ENCODE assay signal across 17 cellular contexts in the genomic region with DNA sequence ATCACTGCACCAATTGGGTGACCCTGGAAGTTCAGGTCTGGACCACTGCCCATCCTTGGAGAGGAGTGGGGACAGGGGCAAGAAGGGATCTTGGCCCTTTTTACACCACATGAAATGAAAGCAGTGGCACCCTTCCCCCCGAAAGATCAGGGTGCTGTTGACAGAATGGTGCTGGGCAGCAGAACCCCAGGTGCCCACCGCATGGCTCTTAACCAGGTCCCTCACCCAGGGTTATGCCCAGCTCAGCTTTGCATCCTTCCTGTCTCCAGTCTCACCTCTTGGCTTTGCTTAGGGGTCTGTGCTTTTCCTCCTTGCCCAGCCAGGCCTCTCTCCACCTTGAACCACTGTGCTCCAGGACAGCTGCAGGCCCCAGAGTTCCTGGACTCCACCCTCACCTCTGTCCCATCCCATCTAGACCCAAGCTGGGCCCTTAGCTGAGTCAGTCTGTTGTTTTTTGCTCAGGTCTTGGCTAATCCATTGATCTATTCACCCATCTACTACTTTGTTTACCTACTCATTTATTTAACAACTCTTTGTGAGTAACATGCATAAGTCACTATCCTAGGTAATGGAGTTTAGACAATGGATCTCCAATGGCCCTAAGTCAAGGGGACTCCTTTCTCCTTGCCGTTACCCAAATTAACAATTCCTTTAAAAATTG.
DNase-seq lines count a peak whose midpoint lies in the region; ATAC-seq, FAIRE-seq and TF ChIP-seq lines count a peak whose summit lies in the region.
"Had no signal": no experiment of that assay in that cellular context is flagged by ENCODE, and none has a peak within 500 bp of the region (broad histone marks: within the 10 kb centered on the region; RNA-seq: fewer than 3 reads in every experiment).

No MANE protein-coding gene starts in this region.

- H3K4me3 ChIP-seq in bronchial epithelial cell (ENCODE audit: low read depth, low read length), result no peak overlapping the region
- H3K4me3 ChIP-seq in iPS-18c (ENCODE audit: insufficient read depth, low read depth, low read length), result peak overlapping the region; percentile 6; the same call in 1 of the 2 replicates

- H3K9me3 ChIP-seq in iPS-18c (ENCODE audit: control insufficient read depth, insufficient read depth, low read length), result peaks cover 7% of the 10 kb centered on the region

- H3K27ac Mint-ChIP-seq in activated CD8-positive, alpha-beta memory T cell treated with anti-CD3 and anti-CD28 coated beads, Interleukin-2, amount 10 ng/mL, durations not matched to agents 7 days and 5 days, result no peak overlapping the region
- H3K27ac Mint-ChIP-seq in stimulated activated memory B cell treated with anti-CD40 and anti-IgM and Interleukin-4, amounts not matched to agents 10 μg/mL and 1 μg/mL and 100 μg/mL, for 72 hours, result no peak overlapping the region
- no peak overlapping the region for H3K27ac Mint-ChIP-seq in T-cell
- H3K27ac Mint-ChIP-seq: CD14-positive monocyte; CD8-positive, alpha-beta T cell; HFFc6 had no signal

- TF ChIP-seq CTCF in bronchial epithelial cell (IDR thresholded peaks at IDR 0.05; ENCODE audit: insufficient read depth, low read length, severe bottlenecking), result no peak

- H3K27me3 ChIP-seq in bronchial epithelial cell (ENCODE audit: control insufficient read depth, insufficient read depth, low read length), result no peaks in the 10 kb centered on the region

- H3K36me3 Mint-ChIP-seq in activated CD8-positive, alpha-beta memory T cell treated with anti-CD3 and anti-CD28 coated beads, Interleukin-2, amount 10 ng/mL, durations not matched to agents 7 days and 5 days, result no peaks in the 10 kb centered on the region
- H3K36me3 Mint-ChIP-seq in stimulated activated memory B cell treated with anti-CD40 and anti-IgM and Interleukin-4, amounts not matched to agents 10 μg/mL and 1 μg/mL and 100 μg/mL, for 72 hours, result no peaks in the 10 kb centered on the region
- no peaks in the 10 kb centered on the region for H3K36me3 Mint-ChIP-seq in T-cell
- H3K36me3 Mint-ChIP-seq: CD14-positive monocyte; CD8-positive, alpha-beta T cell had no signal

- ATAC-seq in activated CD8-positive, alpha-beta memory T cell treated with anti-CD3 and anti-CD28 coated beads, Interleukin-2, amount 10 ng/mL, durations not matched to agents 7 days and 5 days, result no peak
- ATAC-seq in stimulated activated memory B cell treated with anti-CD40 and anti-IgM and Interleukin-4, amounts not matched to agents 10 μg/mL and 1 μg/mL and 100 μg/mL, for 72 hours, result peak; percentile 31
- ATAC-seq in GM21619 (IDR thresholded peaks at IDR 0.05; ENCODE audit: unreplicated experiment) (no peak), T-cell (replicated peaks in 1 of 4) (no peak)
- ATAC-seq: CD8-positive, alpha-beta T cell had no signal

- no peaks in the 10 kb centered on the region for H3K4me1 Mint-ChIP-seq in activated CD8-positive, alpha-beta memory T cell treated with anti-CD3 and anti-CD28 coated beads, Interleukin-2, amount 10 ng/mL, durations not matched to agents 7 days and 5 days
- no peaks in the 10 kb centered on the region for H3K4me1 Mint-ChIP-seq in stimulated activated memory B cell treated with anti-CD40 and anti-IgM and Interleukin-4, amounts not matched to agents 10 μg/mL and 1 μg/mL and 100 μg/mL, for 72 hours
- H3K4me1 Mint-ChIP-seq in T-cell, result no peaks in the 10 kb centered on the region
- H3K4me1 Mint-ChIP-seq: CD14-positive monocyte had no signal

- peaks cover 6% of the 10 kb centered on the region for H3K27me3 Mint-ChIP-seq in activated CD8-positive, alpha-beta memory T cell treated with anti-CD3 and anti-CD28 coated beads, Interleukin-2, amount 10 ng/mL, durations not matched to agents 7 days and 5 days
- no peaks in the 10 kb centered on the region for H3K27me3 Mint-ChIP-seq in stimulated activated memory B cell treated with anti-CD40 and anti-IgM and Interleukin-4, amounts not matched to agents 10 μg/mL and 1 μg/mL and 100 μg/mL, for 72 hours
- peaks cover 9 to 13% of the 10 kb centered on the region in 2 donors for H3K27me3 Mint-ChIP-seq in T-cell

- H3K9me3 Mint-ChIP-seq in activated CD8-positive, alpha-beta memory T cell treated with anti-CD3 and anti-CD28 coated beads, Interleukin-2, amount 10 ng/mL, durations not matched to agents 7 days and 5 days (ENCODE audit: low read depth), result peaks cover 3% of the 10 kb centered on the region
- peaks cover 10% of the 10 kb centered on the region for H3K9me3 Mint-ChIP-seq in stimulated activated memory B cell treated with anti-CD40 and anti-IgM and Interleukin-4, amounts not matched to agents 10 μg/mL and 1 μg/mL and 100 μg/mL, for 72 hours
- peaks cover 8 to 20% (median 9%) of the 10 kb centered on the region in 3 donors for H3K9me3 Mint-ChIP-seq in T-cell

- CTCF ChIA-PET in activated CD8-positive, alpha-beta memory T cell treated with anti-CD3 and anti-CD28 coated beads, Interleukin-2, amount 10 ng/mL, durations not matched to agents 7 days and 5 days (lab: Charles Lee), result no interaction called here
- CTCF ChIA-PET in T-cell (lab: Charles Lee), result no interaction called here

- no peaks in the 10 kb centered on the region for H3K36me3 ChIP-seq in bronchial epithelial cell (ENCODE audit: control insufficient read depth, insufficient read depth, low read length)

- FAIRE-seq in bronchial epithelial cell (lab: Jason Lieb, UNC), result no peak
- FAIRE-seq: GM19239, HTR-8/SVneo had no signal

- peak; percentile 17 for DNase-seq in activated CD8-positive, alpha-beta memory T cell treated with anti-CD3 and anti-CD28 coated beads for 24 hours
- DNase-seq in activated CD8-positive, alpha-beta memory T cell treated with anti-CD3 and anti-CD28 coated beads, Interleukin-2, amount 10 ng/mL, durations not matched to agents 7 days and 5 days, result no peak
- DNase-seq in bronchial epithelial cell (ENCODE audit: low read depth), result peak; percentile 12
- DNase-seq in T-cell, result no peak
- DNase-seq in activated CD4-positive, alpha-beta T cell treated with anti-CD3 and anti-CD28 coated beads for 1 hour, result no peak
- DNase-seq: CD8-positive, alpha-beta T cell; COR-L47; DMS53; GF-D8; HCEC 1CT; HFFc6 had no signal

- POLR2A ChIA-PET in T-cell (lab: Charles Lee), result no interaction called here

- H3K4me3 Mint-ChIP-seq in activated CD8-positive, alpha-beta memory T cell treated with anti-CD3 and anti-CD28 coated beads, Interleukin-2, amount 10 ng/mL, durations not matched to agents 7 days and 5 days, result no peak overlapping the region
- no peak overlapping the region for H3K4me3 Mint-ChIP-seq in stimulated activated memory B cell treated with anti-CD40 and anti-IgM and Interleukin-4, amounts not matched to agents 10 μg/mL and 1 μg/mL and 100 μg/mL, for 72 hours
- no peak overlapping the region for H3K4me3 Mint-ChIP-seq in T-cell
- H3K4me3 Mint-ChIP-seq: CD14-positive monocyte; CD8-positive, alpha-beta T cell; HFFc6 had no signal

Comparison
In these comparisons a context has a peak if more than half of its experiments do, and no peak if none do; other contexts are left out.
1. DNase-seq: peak in activated CD8-positive, alpha-beta memory T cell treated with anti-CD3 and anti-CD28 coated beads for 24 hours (single experiment) and bronchial epithelial cell (single experiment); none in activated CD8-positive, alpha-beta memory T cell treated with anti-CD3 and anti-CD28 coated beads, Interleukin-2, amount 10 ng/mL, durations not matched to agents 7 days and 5 days (single experiment), T-cell (0 of 34) and activated CD4-positive, alpha-beta T cell treated with anti-CD3 and anti-CD28 coated beads for 1 hour (single experiment).